ENCODE assay signal across 8 cellular contexts in genomic region chr12:93573552-93574223, GRCh38. TPM values are rescaled to one million over a fixed set of nuclear protein-coding genes. Genes with fewer than 3 reads are reported as not detected.
DNase-seq lines count a peak whose midpoint lies in the region; ATAC-seq and TF ChIP-seq lines count a peak whose summit lies in the region.

No MANE protein-coding gene starts in this region.

- H3K27me3 ChIP-seq in kidney epithelial cell (ENCODE audit: control insufficient read depth, insufficient read depth, low read length), result peaks cover 10% of the 10 kb centered on the region

- H3K36me3 ChIP-seq in kidney epithelial cell (ENCODE audit: control insufficient read depth, insufficient read depth, low read length), result no peaks in the 10 kb centered on the region

- peaks cover 34% of the 10 kb centered on the region for H3K4me1 Mint-ChIP-seq in activated naive CD8-positive, alpha-beta T cell treated with anti-CD3 and anti-CD28 coated beads, Interleukin-2, amount 10 ng/mL, durations not matched to agents 7 days and 5 days
- H3K4me1 Mint-ChIP-seq in stimulated activated naive CD8-positive, alpha-beta T cell treated with anti-CD3 and anti-CD28 coated beads, Interleukin-15, amount 100 ng/mL, for 72 hours, result peaks cover 30% of the 10 kb centered on the region

- peaks cover 7% of the 10 kb centered on the region for H3K27me3 Mint-ChIP-seq in activated naive CD8-positive, alpha-beta T cell treated with anti-CD3 and anti-CD28 coated beads, Interleukin-2, amount 10 ng/mL, durations not matched to agents 7 days and 5 days
- H3K27me3 Mint-ChIP-seq in stimulated activated naive CD8-positive, alpha-beta T cell treated with anti-CD3 and anti-CD28 coated beads, Interleukin-15, amount 100 ng/mL, for 72 hours, result no peaks in the 10 kb centered on the region

- H3K4me3 Mint-ChIP-seq in activated naive CD8-positive, alpha-beta T cell treated with anti-CD3 and anti-CD28 coated beads, Interleukin-2, amount 10 ng/mL, durations not matched to agents 7 days and 5 days, result peak overlapping the region; percentile 91
- H3K4me3 Mint-ChIP-seq in stimulated activated naive CD8-positive, alpha-beta T cell treated with anti-CD3 and anti-CD28 coated beads, Interleukin-15, amount 100 ng/mL, for 72 hours, result peak overlapping the region; percentile 91 to 96

- POLR2A ChIA-PET in activated naive CD8-positive, alpha-beta T cell treated with anti-CD3 and anti-CD28 coated beads, Interleukin-2, amount 10 ng/mL, durations not matched to agents 7 days and 5 days (lab: Charles Lee), result interaction anchor here (0.6 to 1.8 kb wide), 5 partner anchors 22 to 527 kb away, joined by 3 to 6 read pairs (median 4); partner anchors contain the start of gene CRADD

- no peak overlapping the region for H3K27ac Mint-ChIP-seq in activated naive CD4-positive, alpha-beta T cell treated with anti-CD3 and anti-CD28 coated beads, Interleukin-2, amount 50 U/mL, for 72 hours
- H3K27ac Mint-ChIP-seq in activated naive CD8-positive, alpha-beta T cell treated with anti-CD3 and anti-CD28 coated beads, Interleukin-2, amount 10 ng/mL, durations not matched to agents 7 days and 5 days, result no peak overlapping the region
- peak overlapping the region in 1 of 2 donors; percentile 89 for H3K27ac Mint-ChIP-seq in stimulated activated naive CD8-positive, alpha-beta T cell treated with anti-CD3 and anti-CD28 coated beads, Interleukin-15, amount 100 ng/mL, for 72 hours

- H3K9me3 Mint-ChIP-seq in activated naive CD4-positive, alpha-beta T cell treated with anti-CD3 and anti-CD28 coated beads, Interleukin-2, amount 50 U/mL, for 72 hours, result no peaks in the 10 kb centered on the region
- no peaks in the 10 kb centered on the region for H3K9me3 Mint-ChIP-seq in activated naive CD8-positive, alpha-beta T cell treated with anti-CD3 and anti-CD28 coated beads, Interleukin-2, amount 10 ng/mL, durations not matched to agents 7 days and 5 days
- H3K9me3 Mint-ChIP-seq in stimulated activated naive CD8-positive, alpha-beta T cell treated with anti-CD3 and anti-CD28 coated beads, Interleukin-15, amount 100 ng/mL, for 72 hours, result no peaks in the 10 kb centered on the region

- ATAC-seq in activated naive CD4-positive, alpha-beta T cell treated with anti-CD3 and anti-CD28 coated beads, Interleukin-2, amount 50 U/mL, for 72 hours, result no peak
- ATAC-seq in activated naive CD8-positive, alpha-beta T cell treated with anti-CD3 and anti-CD28 coated beads, Interleukin-2, amount 10 ng/mL, durations not matched to agents 7 days and 5 days (ENCODE audit: low read depth), result no peak
- no peak for ATAC-seq in stimulated activated naive CD8-positive, alpha-beta T cell treated with anti-CD3 and anti-CD28 coated beads, Interleukin-15, amount 100 ng/mL, for 72 hours
- ATAC-seq in omental fat pad (ENCODE audit: low FRiP score), result no peak

- TF ChIP-seq CTCF in kidney epithelial cell (IDR thresholded peaks at IDR 0.05; ENCODE audit: insufficient read depth, low read length, poor library complexity, severe bottlenecking) (no peak), omental fat pad (IDR thresholded peaks at IDR 0.05) (no peak)

- H3K36me3 Mint-ChIP-seq in activated naive CD4-positive, alpha-beta T cell treated with anti-CD3 and anti-CD28 coated beads, Interleukin-2, amount 50 U/mL, for 72 hours, result peaks cover 10 to 16% of the 10 kb centered on the region in 2 donors
- H3K36me3 Mint-ChIP-seq in activated naive CD8-positive, alpha-beta T cell treated with anti-CD3 and anti-CD28 coated beads, Interleukin-2, amount 10 ng/mL, durations not matched to agents 7 days and 5 days, result peaks cover 48% of the 10 kb centered on the region

- DNase-seq in activated naive CD4-positive, alpha-beta T cell treated with Interleukin-2 at 50 U/mL for 16 hours, result peak; percentile 16
- no peak for DNase-seq in activated naive CD4-positive, alpha-beta T cell treated with anti-CD3 and anti-CD28 coated beads, Interleukin-2, amount 50 U/mL, for 72 hours (ENCODE audit: low spot score in 2 of 2)
- DNase-seq in activated naive CD8-positive, alpha-beta T cell treated with anti-CD3 and anti-CD28 coated beads, Interleukin-2, amount 10 ng/mL, durations not matched to agents 7 days and 5 days, result no peak
- DNase-seq in kidney epithelial cell (ENCODE audit: low read depth) (no peak), omental fat pad (ENCODE audit: low spot score) (no peak), foreskin melanocyte (no peak)
- peak; percentile 6 to 18 for DNase-seq in stimulated activated naive CD8-positive, alpha-beta T cell treated with anti-CD3 and anti-CD28 coated beads, Interleukin-15, amount 100 ng/mL, for 72 hours
- DNase-seq in effector CD8-positive, alpha-beta T cell (lab: John Stamatoyannopoulos, UW), result no peak

- H3K4me3 ChIP-seq in kidney epithelial cell (ENCODE audit: low read depth, low read length), result peak overlapping the region; percentile 75

RNA-seq across cellular contexts. Expression of gene SOCS2, which starts 1.2 kb away (rescaled TPM):
- 10 to 100 TPM in 1 of 2 donors, 1 to 10 TPM in 1; 5.1 to 13.1 TPM for total RNA-seq in activated naive CD4-positive, alpha-beta T cell treated with anti-CD3 and anti-CD28 coated beads, Interleukin-2, amount 50 U/mL, for 72 hours
- 10 to 100 TPM; 40.7 to 43.3 TPM for total RNA-seq in activated naive CD8-positive, alpha-beta T cell treated with anti-CD3 and anti-CD28 coated beads, Interleukin-2, amount 10 ng/mL, durations not matched to agents 7 days and 5 days
- total RNA-seq in kidney epithelial cell (30.9 and 33.8 TPM in 2 replicates), omental fat pad (100 to 1,000 TPM in 2 of 4 donors, 10 to 100 TPM in 2; 76.7 to 157 (median 98.3) TPM)

Comparison
In these comparisons a context has a peak if more than half of its experiments do, and no peak if none do; other contexts are left out.
1. DNase-seq: peak in activated naive CD4-positive, alpha-beta T cell treated with Interleukin-2 at 50 U/mL for 16 hours (single experiment) and stimulated activated naive CD8-positive, alpha-beta T cell treated with anti-CD3 and anti-CD28 coated beads, Interleukin-15, amount 100 ng/mL, for 72 hours (2 of 2); none in activated naive CD4-positive, alpha-beta T cell treated with anti-CD3 and anti-CD28 coated beads, Interleukin-2, amount 50 U/mL, for 72 hours (0 of 2), activated naive CD8-positive, alpha-beta T cell treated with anti-CD3 and anti-CD28 coated beads, Interleukin-2, amount 10 ng/mL, durations not matched to agents 7 days and 5 days (single experiment), kidney epithelial cell (single experiment), omental fat pad (single experiment), foreskin melanocyte (single experiment) and effector CD8-positive, alpha-beta T cell (single experiment).